14 cellular contexts compared by ENCODE assay signal in the genomic region with DNA sequence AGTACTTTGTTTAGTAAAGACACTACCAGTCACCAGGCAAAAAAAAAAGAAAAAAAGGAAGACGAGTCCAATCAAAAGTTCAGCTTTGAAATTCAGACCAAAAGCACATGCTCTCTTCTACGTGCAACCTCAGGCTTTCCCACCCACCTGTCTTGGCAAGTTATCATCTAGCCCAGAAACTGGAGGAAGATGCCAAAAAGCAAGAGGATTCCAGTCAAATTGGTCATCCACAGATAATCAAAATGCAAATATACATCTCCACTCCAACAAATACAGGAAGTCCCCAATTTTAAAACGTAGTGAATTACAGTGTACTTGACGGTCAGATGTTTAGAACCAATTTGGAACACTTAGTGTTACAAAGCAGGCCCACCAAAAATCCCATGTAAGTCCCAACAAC.
"Had no signal": no experiment of that assay in that cellular context is flagged by ENCODE, and none has a peak within 500 bp of the region (broad histone marks: within the 10 kb centered on the region; RNA-seq: fewer than 3 reads in every experiment).

No MANE protein-coding gene starts in this region.

- H3K4me1 Mint-ChIP-seq: activated naive CD8-positive, alpha-beta T cell treated with anti-CD3 and anti-CD28 coated beads, Interleukin-2, amount 10 ng/mL, durations not matched to agents 7 days and 5 days had no signal

- H3K4me2 ChIP-seq: neural progenitor cell had no signal

- ATAC-seq: activated CD8-positive, alpha-beta T cell treated with anti-CD3 and anti-CD28 coated beads for 36 hours; activated T-cell treated with anti-CD3 and anti-CD28 coated beads, Interleukin-2, amount 50 U/mL, for 72 hours; gastrocnemius medialis had no signal

- H3K9me3 Mint-ChIP-seq: activated CD8-positive, alpha-beta T cell treated with anti-CD3 and anti-CD28 coated beads for 36 hours; activated naive CD8-positive, alpha-beta T cell treated with anti-CD3 and anti-CD28 coated beads, Interleukin-2, amount 10 ng/mL, durations not matched to agents 7 days and 5 days; activated T-cell treated with anti-CD3 and anti-CD28 coated beads, Interleukin-2, amount 50 U/mL, for 72 hours; neural progenitor cell had no signal

- H2AFZ ChIP-seq: neural progenitor cell had no signal

- DNase-seq: activated CD8-positive, alpha-beta memory T cell treated with anti-CD3 and anti-CD28 coated beads, Interleukin-2, amount 50 U/mL, for 4 hours; activated CD8-positive, alpha-beta T cell treated with anti-CD3 and anti-CD28 coated beads for 36 hours; activated naive CD8-positive, alpha-beta T cell treated with anti-CD3 and anti-CD28 coated beads, Interleukin-2, amount 10 ng/mL, durations not matched to agents 7 days and 5 days; activated T-cell treated with anti-CD3 and anti-CD28 coated beads, Interleukin-2, amount 50 U/mL, for 72 hours; anterior cingulate cortex; gastrocnemius medialis; kidney; ovary; stimulated activated CD4-positive, alpha-beta T cell treated with anti-CD3 and anti-CD28 coated beads, Interleukin-15, amount 100 ng/mL, for 24 hours; stimulated activated CD4-positive, alpha-beta T cell treated with anti-CD3 and anti-CD28 coated beads, Interleukin-4, amount 100 ng/mL, for 24 hours; stomach had no signal

- H3K4me3 Mint-ChIP-seq: activated CD8-positive, alpha-beta T cell treated with anti-CD3 and anti-CD28 coated beads for 36 hours; activated naive CD8-positive, alpha-beta T cell treated with anti-CD3 and anti-CD28 coated beads, Interleukin-2, amount 10 ng/mL, durations not matched to agents 7 days and 5 days; activated T-cell treated with anti-CD3 and anti-CD28 coated beads, Interleukin-2, amount 50 U/mL, for 72 hours; neural progenitor cell had no signal

- H3K9ac ChIP-seq: neural progenitor cell had no signal

- H3K27ac ChIP-seq: gastrocnemius medialis, neural progenitor cell, ovary, stomach had no signal

- H3K4me1 ChIP-seq: stomach had no signal

- H3K36me3 ChIP-seq: gastrocnemius medialis, neural progenitor cell, ovary, stomach had no signal

- H3K9me3 ChIP-seq: gastrocnemius medialis, ovary, stomach had no signal

- H3K27me3 ChIP-seq: gastrocnemius medialis, neural progenitor cell, ovary, stomach had no signal

- FAIRE-seq: colon, kidney, urothelium cell line had no signal

- H3K4me3 ChIP-seq: gastrocnemius medialis, neural progenitor cell, ovary, stomach had no signal

- H3K36me3 Mint-ChIP-seq: activated naive CD8-positive, alpha-beta T cell treated with anti-CD3 and anti-CD28 coated beads, Interleukin-2, amount 10 ng/mL, durations not matched to agents 7 days and 5 days; neural progenitor cell had no signal

- H3K27ac Mint-ChIP-seq: activated CD8-positive, alpha-beta T cell treated with anti-CD3 and anti-CD28 coated beads for 36 hours; activated naive CD8-positive, alpha-beta T cell treated with anti-CD3 and anti-CD28 coated beads, Interleukin-2, amount 10 ng/mL, durations not matched to agents 7 days and 5 days; activated T-cell treated with anti-CD3 and anti-CD28 coated beads, Interleukin-2, amount 50 U/mL, for 72 hours; neural progenitor cell had no signal
